ENCODE assay signal across 8 cellular contexts in genomic region chr17:39153541-39154111, GRCh38. TPM values are rescaled to one million over a fixed set of nuclear protein-coding genes. Genes with fewer than 3 reads are reported as not detected.
DNase-seq lines count a peak whose midpoint lies in the region; ATAC-seq and TF ChIP-seq lines count a peak whose summit lies in the region.

No MANE protein-coding gene starts in this region.

- no peaks in the 10 kb centered on the region for H3K79me1 ChIP-seq in mesenchymal stem cell (replicated peaks; ENCODE audit: low read length, poor library complexity, severe bottlenecking)

- POLR2A ChIA-PET in AG04449 (lab: Yijun Ruan, JAX), result interaction anchor here (0.5 to 1.9 kb wide), 10 partner anchors 10 to 283 kb away, joined by 3 to 12 read pairs (median 4); partner anchors contain the start of genes LASP1, LASP1NB and RPL19

- H3K4me1 ChIP-seq in HUES48 (ENCODE audit: control insufficient read depth, insufficient read depth, low read length), result peaks cover 3% of the 10 kb centered on the region; the same call in 1 of the 2 replicates
- H3K4me1 ChIP-seq in NT2/D1 (ENCODE audit: insufficient read depth, insufficient read length), result peaks cover 11% of the 10 kb centered on the region
- no peaks in the 10 kb centered on the region for H3K4me1 ChIP-seq in endocrine pancreas (ENCODE audit: control insufficient read depth, insufficient read depth, low read length)
- H3K4me1 ChIP-seq in mesenchymal stem cell (ENCODE audit: control insufficient read depth, insufficient read depth, low read depth, low read length), result peaks cover 25% of the 10 kb centered on the region

- H3K27me3 ChIP-seq in HUES48 (ENCODE audit: control insufficient read depth, insufficient read depth, low read length) (peaks cover 36% of the 10 kb centered on the region), NT2/D1 (ENCODE audit: insufficient read depth, insufficient read length) (peaks cover 33% of the 10 kb centered on the region), endocrine pancreas (ENCODE audit: control insufficient read depth, insufficient read depth, low read length) (no peaks in the 10 kb centered on the region), mesenchymal stem cell (ENCODE audit: control insufficient read depth in 1 of 2, insufficient read depth in 1 of 2, low read length in 2 of 2) (peaks cover 16 to 38% of the 10 kb centered on the region in 2 experiments)

- no peak overlapping the region for H4K91ac ChIP-seq in mesenchymal stem cell (ENCODE audit: low read length)

- no peak for TF ChIP-seq CTCF in AG04449 (IDR thresholded peaks at IDR 0.05; ENCODE audit: insufficient read depth, low read length, missing control alignments)

- H2BK12ac ChIP-seq in mesenchymal stem cell (ENCODE audit: low read length in 2 of 2), result no peak overlapping the region

- peak overlapping the region; percentile 96 for H3K4me3 ChIP-seq in AG04449 (ENCODE audit: low read depth, low read length)
- peak overlapping the region; percentile 98 for H3K4me3 ChIP-seq in HUES48 (ENCODE audit: low read depth, low read length)
- peak overlapping the region; percentile 75 for H3K4me3 ChIP-seq in NT2/D1 (ENCODE audit: insufficient read length, low read depth)
- H3K4me3 ChIP-seq in endocrine pancreas (ENCODE audit: control insufficient read depth, insufficient read depth, low read length), result peak overlapping the region; percentile 73
- H3K4me3 ChIP-seq in mesenchymal stem cell (ENCODE audit: insufficient read depth in 1 of 2, low read depth in 1 of 2, low read length in 2 of 2), result peak overlapping the region; percentile 81 to 91

- H2AK5ac ChIP-seq in mesenchymal stem cell (ENCODE audit: low read length, severe bottlenecking), result no peak overlapping the region

- H3K4ac ChIP-seq in mesenchymal stem cell (ENCODE audit: low read depth in 1 of 2, low read length in 2 of 2), result no peak overlapping the region

- no peak overlapping the region for H3K14ac ChIP-seq in mesenchymal stem cell (ENCODE audit: low read length in 2 of 2)

- H3K27ac ChIP-seq in HUES48 (ENCODE audit: low read depth, low read length), result peak overlapping the region; percentile 40
- H3K27ac ChIP-seq in mesenchymal stem cell (ENCODE audit: low read length, poor library complexity, severe bottlenecking), result peak overlapping the region; percentile 62

- H3K9ac ChIP-seq in HUES48 (ENCODE audit: low read depth, low read length) (peak overlapping the region; percentile 56), NT2/D1 (ENCODE audit: insufficient read length, low read depth) (peak overlapping the region; percentile 94), endocrine pancreas (ENCODE audit: control insufficient read depth, insufficient read depth, low read length) (peak overlapping the region; percentile 90), mesenchymal stem cell (ENCODE audit: low read length) (peak overlapping the region; percentile 92)

- no peak overlapping the region for H3K23ac ChIP-seq in mesenchymal stem cell (ENCODE audit: low read length in 2 of 2)

- ATAC-seq in GM19035 (IDR thresholded peaks at IDR 0.05; ENCODE audit: unreplicated experiment), result peak; percentile 66

- H2AFZ ChIP-seq in mesenchymal stem cell (ENCODE audit: low read depth, low read length), result peak overlapping the region; percentile 7

- no peaks in the 10 kb centered on the region for H3K9me3 ChIP-seq in HUES48 (ENCODE audit: control insufficient read depth, insufficient read depth, low read length)
- no peaks in the 10 kb centered on the region for H3K9me3 ChIP-seq in NT2/D1 (ENCODE audit: insufficient read depth, low read length)
- no peaks in the 10 kb centered on the region for H3K9me3 ChIP-seq in endocrine pancreas (ENCODE audit: control insufficient read depth, low read length)
- H3K9me3 ChIP-seq in mesenchymal stem cell (ENCODE audit: control insufficient read depth, low read length), result no peaks in the 10 kb centered on the region

- H4K8ac ChIP-seq in mesenchymal stem cell (ENCODE audit: low read length), result no peak overlapping the region

- no peak overlapping the region for H2BK120ac ChIP-seq in mesenchymal stem cell (ENCODE audit: low read depth, low read length)

- peak overlapping the region in 1 of 2 experiments; percentile 95 for H3K18ac ChIP-seq in mesenchymal stem cell (ENCODE audit: low read depth in 1 of 2, low read length in 2 of 2)

- H2BK15ac ChIP-seq in mesenchymal stem cell (ENCODE audit: low read depth, poor library complexity, severe bottlenecking), result no peak overlapping the region

- DNase-seq in AG04449 (ENCODE audit: low read depth, low spot score) (no peak), NT2/D1 (ENCODE audit: low read depth, low spot score) (no peak), mesenchymal stem cell (peak; percentile 93)
- peak; percentile 87 for DNase-seq in activated CD8-positive, alpha-beta memory T cell treated with anti-CD3 and anti-CD28 coated beads, Interleukin-2, amount 50 U/mL, for 24 hours (ENCODE audit: extremely low read depth)
- DNase-seq in stimulated activated CD4-positive, alpha-beta T cell treated with anti-CD3 and anti-CD28 coated beads, TNF-alpha, amount 100 ng/mL, for 48 hours (ENCODE audit: low read depth in 3 of 3), result peak; percentile 82 to 96 (median 85)

- no peaks in the 10 kb centered on the region for H3K36me3 ChIP-seq in HUES48 (ENCODE audit: control insufficient read depth, insufficient read depth, low read length)
- no peaks in the 10 kb centered on the region for H3K36me3 ChIP-seq in NT2/D1 (ENCODE audit: insufficient read depth, insufficient read length, low read length)
- H3K36me3 ChIP-seq in endocrine pancreas (ENCODE audit: control insufficient read depth, insufficient read depth, low read length), result no peaks in the 10 kb centered on the region
- H3K36me3 ChIP-seq in mesenchymal stem cell (ENCODE audit: control insufficient read depth in 1 of 2, insufficient read depth in 2 of 2, low read depth in 1 of 2, low read length in 2 of 2), result no peaks in the 10 kb centered on the region

- no peak overlapping the region for H2BK5ac ChIP-seq in mesenchymal stem cell (ENCODE audit: low read depth, low read length, poor library complexity, severe bottlenecking)

- H3K4me2 ChIP-seq in mesenchymal stem cell (ENCODE audit: low read length, poor library complexity, severe bottlenecking), result peak overlapping the region; percentile 98

- CTCF ChIA-PET in AG04449 (lab: Yijun Ruan, JAX), result interaction anchor here (0.7 to 8.4 kb wide), 62 partner anchors 8 to 424 kb away, joined by 3 to 382 read pairs (median 6); partner anchors contain the start of genes ARL5C, FBXO47, LASP1 and LASP1NB

- under 1% methylated on average over 17 of the region's 22 CpGs for WGBS in mesenchymal stem cell

RNA-seq across cellular contexts. Expression of gene PLXDC1, which starts 2.2 kb away (rescaled TPM):
- 1.9 TPM for polyA plus RNA-seq in mesenchymal stem cell (2013, experiment 1 of 2)
- 2.1 TPM for polyA plus RNA-seq in mesenchymal stem cell (2013, experiment 2 of 2)

RNA-seq across cellular contexts. Expression of gene ARL5C, which starts 12.3 kb away (rescaled TPM):
- polyA plus RNA-seq in mesenchymal stem cell (2013, experiment 1 of 2), result not detected
- not detected for polyA plus RNA-seq in mesenchymal stem cell (2013, experiment 2 of 2)

RNA-seq across cellular contexts. Expression of gene CACNB1, which starts 43.8 kb away (rescaled TPM):
- polyA plus RNA-seq in mesenchymal stem cell (2013, experiment 1 of 2), result 7.0 TPM
- 6.3 TPM for polyA plus RNA-seq in mesenchymal stem cell (2013, experiment 2 of 2)

RNA-seq across cellular contexts. Expression of gene RPL19, which starts 46.5 kb away (rescaled TPM):
- 2,372 TPM for polyA plus RNA-seq in mesenchymal stem cell (2013, experiment 1 of 2)
- polyA plus RNA-seq in mesenchymal stem cell (2013, experiment 2 of 2), result 2,320 TPM

Comparison
In these comparisons a context has a peak if more than half of its experiments do, and no peak if none do; other contexts are left out.
1. DNase-seq: peak in activated CD8-positive, alpha-beta memory T cell treated with anti-CD3 and anti-CD28 coated beads, Interleukin-2, amount 50 U/mL, for 24 hours (single experiment), mesenchymal stem cell (single experiment) and stimulated activated CD4-positive, alpha-beta T cell treated with anti-CD3 and anti-CD28 coated beads, TNF-alpha, amount 100 ng/mL, for 48 hours (3 of 3); none in AG04449 (single experiment) and NT2/D1 (single experiment).
2. Peak in every context shown above with its lines, with median percentiles within 50 percentile points of each other: H3K4me3 ChIP-seq and H3K9ac ChIP-seq.